ENCODE assay signal across 8 cellular contexts in the genomic region with DNA sequence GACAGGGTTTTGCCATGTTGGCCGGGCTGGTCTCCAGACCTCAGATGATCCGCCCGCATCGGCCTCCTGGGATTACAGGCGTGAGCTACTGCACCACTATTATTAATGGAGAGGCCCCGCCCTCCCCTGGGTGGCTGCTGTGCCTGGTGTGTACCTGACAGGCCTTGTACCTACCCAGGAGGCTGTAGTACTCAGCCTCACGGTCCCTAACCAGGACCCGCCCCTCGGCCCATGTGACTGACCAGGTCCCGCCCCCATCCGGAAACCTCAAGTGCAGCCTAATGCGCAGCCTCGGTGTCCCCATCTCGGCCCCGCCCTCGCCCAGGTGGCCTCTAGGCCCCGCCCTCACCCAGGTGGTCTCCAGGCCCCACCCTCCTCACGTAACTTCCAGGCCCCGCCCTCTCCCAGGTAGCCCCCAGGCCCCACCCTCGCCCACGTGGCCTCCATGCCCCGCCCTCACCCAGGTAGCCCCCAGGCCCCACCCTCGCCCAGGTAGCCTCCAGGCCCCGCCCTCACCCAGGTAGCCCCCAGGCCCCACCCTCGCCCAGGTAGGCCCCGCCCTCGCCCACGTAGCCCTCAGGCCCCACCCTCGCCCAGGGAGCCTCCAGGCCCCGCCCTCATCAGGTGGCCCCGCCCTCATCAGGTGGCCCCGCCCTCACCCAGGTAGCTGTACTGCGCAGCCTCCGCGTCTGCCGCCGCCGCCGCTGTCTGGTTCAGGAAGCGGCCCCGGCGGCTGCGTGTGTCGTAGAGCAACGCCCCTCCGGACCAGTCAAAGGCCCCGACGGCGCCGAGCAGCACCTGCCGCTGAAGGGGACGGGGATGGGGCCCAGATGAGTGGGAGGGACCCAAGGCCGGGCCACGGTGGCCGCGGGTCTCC. TPM values are rescaled to one million over a fixed set of nuclear protein-coding genes. Genes with fewer than 3 reads are reported as not detected.
DNase-seq lines count a peak whose midpoint lies in the region; ATAC-seq and TF ChIP-seq lines count a peak whose summit lies in the region.

No MANE protein-coding gene starts in this region.

- no peak overlapping the region for H3K23ac ChIP-seq in H9 (ENCODE audit: insufficient read length, low read depth, low read length)

- H3F3A ChIP-seq in OCI-LY1 (ENCODE audit: insufficient read depth, low read length) = no peaks in the 10 kb centered on the region

- no peak overlapping the region for H2BK20ac ChIP-seq in H9 (ENCODE audit: low read depth, low read length, poor library complexity, severe bottlenecking)

- no peak overlapping the region for H4K91ac ChIP-seq in H9 (ENCODE audit: insufficient read length, low read depth, low read length)

- H3K4me3 ChIP-seq in OCI-LY1 (ENCODE audit: low read depth, low read length, poor library complexity, severe bottlenecking) = peak overlapping the region; percentile 65
- H3K4me3 ChIP-seq in kidney epithelial cell (ENCODE audit: low read depth, low read length) = peak overlapping the region; percentile 29
- no peak overlapping the region for H3K4me3 ChIP-seq in tibial artery

- H3K27me3 ChIP-seq in H9 (ENCODE audit: insufficient read depth, low read length) (no peaks in the 10 kb centered on the region), OCI-LY1 (ENCODE audit: insufficient read depth, low read length) (peaks cover under 1% of the 10 kb centered on the region; the same call in 1 of the 2 replicates), kidney epithelial cell (ENCODE audit: control insufficient read depth, insufficient read depth, low read length) (no peaks in the 10 kb centered on the region), tibial artery (peaks cover 0 to 59% of the 10 kb centered on the region in 2 donors)

- H3K4me3 Mint-ChIP-seq in H9 = peak overlapping the region; percentile 66 to 78
- H3K4me3 Mint-ChIP-seq in activated naive CD8-positive, alpha-beta T cell treated with anti-CD3 and anti-CD28 coated beads for 36 hours = peak overlapping the region; percentile 32

- no peaks in the 10 kb centered on the region for H3K9me3 ChIP-seq in H9 (ENCODE audit: control insufficient read depth, low read depth, low read length)
- H3K9me3 ChIP-seq in OCI-LY1 (ENCODE audit: low read length) = peaks cover 1% of the 10 kb centered on the region; the same call in 1 of the 2 replicates
- H3K9me3 ChIP-seq in tibial artery = peaks cover 0 to 4% (median 3%) of the 10 kb centered on the region in 3 donors

- H2BK15ac ChIP-seq in H9 (ENCODE audit: low read depth, low read length) = no peak overlapping the region

- no peaks in the 10 kb centered on the region for H4K20me1 ChIP-seq in H9 (ENCODE audit: control insufficient read depth, insufficient read depth, insufficient read length)
- no peaks in the 10 kb centered on the region for H4K20me1 ChIP-seq in OCI-LY1 (ENCODE audit: insufficient read depth, low read length)

- no peak overlapping the region for H3K56ac ChIP-seq in H9 (ENCODE audit: insufficient read length, low read depth, low read length)

- H4K5ac ChIP-seq in H9 (ENCODE audit: insufficient read length, low read depth, low read length) = no peak overlapping the region

- H3K4ac ChIP-seq in H9 (ENCODE audit: low read depth, low read length) = no peak overlapping the region; the same call in 1 of the 2 replicates

- H3K79me1 ChIP-seq in H9 (ENCODE audit: insufficient read depth, low read depth, low read length, poor library complexity, severe bottlenecking) = no peaks in the 10 kb centered on the region

- H3K9ac ChIP-seq in H9 (ENCODE audit: extremely low read depth, insufficient read length, low read length) (peak overlapping the region; percentile 74), OCI-LY1 (ENCODE audit: low read length) (peak overlapping the region; percentile 69)

- intact Hi-C loops in tibial artery (cut with DNase I; ENCODE audit: low total_unique reads) = no loop called here

- no peak overlapping the region for H2BK12ac ChIP-seq in H9 (ENCODE audit: insufficient read length, low read depth, low read length)

- H4K8ac ChIP-seq in H9 (replicated peaks; ENCODE audit: insufficient read length, low read depth, low read length) = no peak overlapping the region

- no peak overlapping the region for H2BK120ac ChIP-seq in H9 (ENCODE audit: low read depth, low read length, poor library complexity, severe bottlenecking)

- no peaks in the 10 kb centered on the region for H3K9me2 ChIP-seq in OCI-LY1 (ENCODE audit: low read depth, low read length)

- H3K18ac ChIP-seq in H9 (ENCODE audit: insufficient read length, low read depth, low read length) = peak overlapping the region; percentile 92

- no peak for ATAC-seq in HG02973 (IDR thresholded peaks at IDR 0.05; ENCODE audit: unreplicated experiment)
- ATAC-seq in GM18868 (IDR thresholded peaks at IDR 0.05; ENCODE audit: unreplicated experiment) = no peak

- H3K9me3 Mint-ChIP-seq in H9 = peaks cover 2 to 5% of the 10 kb centered on the region in 2 experiments; a peak in 3 of 5 replicates
- peaks cover 2% of the 10 kb centered on the region for H3K9me3 Mint-ChIP-seq in activated naive CD8-positive, alpha-beta T cell treated with anti-CD3 and anti-CD28 coated beads for 36 hours

- no peaks in the 10 kb centered on the region; the same call in 1 of the 2 replicates for H3K36me3 ChIP-seq in OCI-LY1 (ENCODE audit: insufficient read depth, low read length)
- no peaks in the 10 kb centered on the region for H3K36me3 ChIP-seq in kidney epithelial cell (ENCODE audit: control insufficient read depth, insufficient read depth, low read length)
- H3K36me3 ChIP-seq in tibial artery = no peaks in the 10 kb centered on the region

- DNase-seq in H9 = peak; percentile 100
- peak; percentile 78 for DNase-seq in activated naive CD8-positive, alpha-beta T cell treated with anti-CD3 and anti-CD28 coated beads for 36 hours
- no peak for DNase-seq in kidney epithelial cell (ENCODE audit: low read depth)
- DNase-seq in stimulated activated CD4-positive, alpha-beta T cell treated with anti-CD3 and anti-CD28 coated beads, TNF-alpha, amount 100 ng/mL, for 4 hours (ENCODE audit: low read depth in 3 of 3) = peak; percentile 45 to 58 (median 50)
- DNase-seq in tibial artery = no peak

- no CpG with 5 or more reads among the region's 56 CpGs for WGBS in H9 (ENCODE audit: extremely low coverage, insufficient read length, low lambda C conversion rate)

- peaks cover 5% of the 10 kb centered on the region for H3K27me3 Mint-ChIP-seq in H9 (ENCODE audit: low read depth)
- no peaks in the 10 kb centered on the region for H3K27me3 Mint-ChIP-seq in activated naive CD8-positive, alpha-beta T cell treated with anti-CD3 and anti-CD28 coated beads for 36 hours

- H2AFZ ChIP-seq in H9 (ENCODE audit: low read length) = no peak overlapping the region
- H2AFZ ChIP-seq in OCI-LY1 (ENCODE audit: low read length) = no peak overlapping the region

- peak overlapping the region; percentile 8 for H3K27ac ChIP-seq in H9 (ENCODE audit: insufficient read length, low read depth, low read length)
- H3K27ac ChIP-seq in OCI-LY1 (ENCODE audit: low read depth, low read length, poor library complexity, severe bottlenecking) = no peak overlapping the region
- no peak overlapping the region for H3K27ac ChIP-seq in tibial artery

- H3K36me3 Mint-ChIP-seq in H9 (ENCODE audit: insufficient read depth in 1 of 3, low read depth in 3 of 3) = peaks cover 2 to 6% (median 3%) of the 10 kb centered on the region in 3 experiments; a peak in 5 of 7 replicates
- peaks cover 2% of the 10 kb centered on the region for H3K36me3 Mint-ChIP-seq in activated naive CD8-positive, alpha-beta T cell treated with anti-CD3 and anti-CD28 coated beads for 36 hours

- TF ChIP-seq CTCF in H9 (conservative IDR thresholded peaks at IDR 0.05) (no peak), OCI-LY1 (IDR thresholded peaks at IDR 0.05; ENCODE audit: low read length) (no peak), kidney epithelial cell (IDR thresholded peaks at IDR 0.05; ENCODE audit: insufficient read depth, low read length, poor library complexity, severe bottlenecking) (no peak), tibial artery (IDR thresholded peaks at IDR 0.05) (no peak)

- H3K14ac ChIP-seq in H9 (ENCODE audit: insufficient read depth, low read length) = peak overlapping the region; percentile 74; the same call in 1 of the 2 replicates

- H2AK5ac ChIP-seq in H9 (ENCODE audit: insufficient read length, low read length) = no peak overlapping the region

- H3K23me2 ChIP-seq in H9 (ENCODE audit: insufficient read length, low read depth, low read length, poor library complexity, severe bottlenecking) = peaks cover 3% of the 10 kb centered on the region

- peak overlapping the region; percentile 70 for H3K4me2 ChIP-seq in H9 (ENCODE audit: insufficient read depth, insufficient read length, low read length)
- peak overlapping the region; percentile 81 for H3K4me2 ChIP-seq in OCI-LY1 (ENCODE audit: low read length)

- H3K4me1 Mint-ChIP-seq in H9 = peaks cover 6 to 16% of the 10 kb centered on the region in 2 experiments
- peaks cover 22% of the 10 kb centered on the region for H3K4me1 Mint-ChIP-seq in activated naive CD8-positive, alpha-beta T cell treated with anti-CD3 and anti-CD28 coated beads for 36 hours

- H3K79me2 ChIP-seq in H9 (ENCODE audit: insufficient read depth, low read length) (no peaks in the 10 kb centered on the region), OCI-LY1 (ENCODE audit: insufficient read depth, low read length) (no peaks in the 10 kb centered on the region)

- no peak overlapping the region for H3T11ph ChIP-seq in H9 (ENCODE audit: low read length)

- H2BK5ac ChIP-seq in H9 (ENCODE audit: insufficient read length, low read length) = no peak overlapping the region

- H3K27ac Mint-ChIP-seq in H9 = no peak overlapping the region
- H3K27ac Mint-ChIP-seq in activated naive CD8-positive, alpha-beta T cell treated with anti-CD3 and anti-CD28 coated beads for 36 hours = no peak overlapping the region

- H3K4me1 ChIP-seq in H9 (ENCODE audit: insufficient read depth, low read length) (no peaks in the 10 kb centered on the region; the same call in 1 of the 2 replicates), OCI-LY1 (ENCODE audit: insufficient read depth, low read length, severe bottlenecking) (peaks cover 4% of the 10 kb centered on the region), tibial artery (peaks cover 0 to 11% (median 4%) of the 10 kb centered on the region in 4 donors)

RNA-seq across cellular contexts. Expression of a gene that starts 31.0 kb away (rescaled TPM):
- total RNA-seq in H9 (2021) (26.6 and 26.7 TPM in 2 replicates), kidney epithelial cell (3.0 and 3.6 TPM in 2 replicates)
- total RNA-seq in activated naive CD8-positive, alpha-beta T cell treated with anti-CD3 and anti-CD28 coated beads for 36 hours = 10 to 100 TPM; 23.8 to 24.6 TPM

RNA-seq across cellular contexts. Expression of a gene that starts 46.3 kb away (rescaled TPM):
- 23.5 and 24.2 TPM in 2 replicates for total RNA-seq in H9 (2021)
- 10 to 100 TPM; 24.9 to 29.8 TPM for total RNA-seq in activated naive CD8-positive, alpha-beta T cell treated with anti-CD3 and anti-CD28 coated beads for 36 hours
- total RNA-seq in kidney epithelial cell = 24.7 and 29.7 TPM in 2 replicates

RNA-seq across cellular contexts. Expression of a gene that starts 58.7 kb away (rescaled TPM):
- total RNA-seq in H9 (2021) (4.2 and 4.7 TPM in 2 replicates), kidney epithelial cell (6.0 and 8.4 TPM in 2 replicates)
- total RNA-seq in activated naive CD8-positive, alpha-beta T cell treated with anti-CD3 and anti-CD28 coated beads for 36 hours = 10 to 100 TPM; 32.0 to 38.7 TPM

Comparison
In these comparisons a context has a peak if more than half of its experiments do, and no peak if none do; other contexts are left out.
1. DNase-seq: peak in H9 (single experiment), activated naive CD8-positive, alpha-beta T cell treated with anti-CD3 and anti-CD28 coated beads for 36 hours (single experiment) and stimulated activated CD4-positive, alpha-beta T cell treated with anti-CD3 and anti-CD28 coated beads, TNF-alpha, amount 100 ng/mL, for 4 hours (3 of 3); none in kidney epithelial cell (single experiment) and tibial artery (0 of 2).
2. H3K4me3 ChIP-seq: peak in OCI-LY1 (single experiment) and kidney epithelial cell (single experiment); none in tibial artery (0 of 2).